8 cellular contexts compared by ENCODE assay signal in genomic region chr1:147624011-147624410, GRCh38.
"Had no signal": no experiment of that assay in that cellular context is flagged by ENCODE, and none has a peak within 500 bp of the region (broad histone marks: within the 10 kb centered on the region; RNA-seq: fewer than 3 reads in every experiment).

No MANE protein-coding gene starts in this region.

- FAIRE-seq: G401.6, GM12878, GM12891, GM12892, GM18507, GM19239 had no signal

- H3K4me3 ChIP-seq: GM12878 had no signal

- DNase-seq: GDM1, GF-D8 had no signal

- ATAC-seq: GM12878 had no signal
